In genomic region chr11:57639321-57640067, GRCh38 we compare ENCODE assay signal across 9 cellular contexts. TPM values are rescaled to one million over a fixed set of nuclear protein-coding genes. Genes with fewer than 3 reads are reported as not detected.
DNase-seq lines count a peak whose midpoint lies in the region; ATAC-seq and TF ChIP-seq lines count a peak whose summit lies in the region.
"Had no signal": no experiment of that assay in that cellular context is flagged by ENCODE, and none has a peak within 500 bp of the region (broad histone marks: within the 10 kb centered on the region; RNA-seq: fewer than 3 reads in every experiment).

No MANE protein-coding gene starts in this region.

- H3K27me3 ChIP-seq in subcutaneous abdominal adipose tissue (ENCODE audit: control insufficient read depth in 5 of 5, insufficient read depth in 4 of 5, low read length in 5 of 5): peaks cover 0 to 6% (median 0%) of the 10 kb centered on the region in 5 donors
- H3K27me3 ChIP-seq: body of pancreas had no signal

- intact Hi-C loops in activated naive CD4-positive, alpha-beta T cell treated with anti-CD3 and anti-CD28 coated beads for 36 hours (cut with micrococcal nuclease): no loop called here

- DNase-seq in activated naive CD4-positive, alpha-beta T cell treated with anti-CD3 and anti-CD28 coated beads for 36 hours: peak; percentile 39
- DNase-seq in activated naive CD4-positive, alpha-beta T cell treated with Interleukin-2 at 50 U/mL for 16 hours: no peak
- no peak for DNase-seq in GM10266 (ENCODE audit: extremely low spot score)
- no peak for DNase-seq in NCI-H128 (lab: John Stamatoyannopoulos, UW; ENCODE audit: unreplicated experiment)

- no peaks in the 10 kb centered on the region for H3K9me3 Mint-ChIP-seq in activated naive CD4-positive, alpha-beta T cell treated with anti-CD3 and anti-CD28 coated beads for 36 hours
- no peaks in the 10 kb centered on the region for H3K9me3 Mint-ChIP-seq in activated T-helper 17 cell treated with anti-CD3 and anti-CD28 coated beads, Interleukin-2, amount 50 U/mL, for 72 hours

- H3K36me3 ChIP-seq in subcutaneous abdominal adipose tissue (ENCODE audit: control insufficient read depth in 5 of 5, insufficient read depth in 5 of 5, low read length in 5 of 5): no peaks in the 10 kb centered on the region

- peak; percentile 6 for ATAC-seq in activated T-helper 17 cell treated with anti-CD3 and anti-CD28 coated beads, Interleukin-2, amount 50 U/mL, for 72 hours (replicated peaks)
- ATAC-seq in HG02852 (IDR thresholded peaks at IDR 0.05; ENCODE audit: unreplicated experiment): no peak
- ATAC-seq: body of pancreas had no signal

- H3K9ac ChIP-seq in subcutaneous abdominal adipose tissue (ENCODE audit: low read length in 5 of 5): peak overlapping the region in 3 of 5 donors; percentile 20 to 84 (median 65)

- H3K4me3 Mint-ChIP-seq in activated naive CD4-positive, alpha-beta T cell treated with anti-CD3 and anti-CD28 coated beads for 36 hours: peak overlapping the region; percentile 84
- peak overlapping the region; percentile 79 for H3K4me3 Mint-ChIP-seq in activated T-helper 17 cell treated with anti-CD3 and anti-CD28 coated beads, Interleukin-2, amount 50 U/mL, for 72 hours

- H3K36me3 Mint-ChIP-seq in activated naive CD4-positive, alpha-beta T cell treated with anti-CD3 and anti-CD28 coated beads for 36 hours (ENCODE audit: low read depth): no peaks in the 10 kb centered on the region
- H3K36me3 Mint-ChIP-seq in activated T-helper 17 cell treated with anti-CD3 and anti-CD28 coated beads, Interleukin-2, amount 50 U/mL, for 72 hours (ENCODE audit: low read depth): no peaks in the 10 kb centered on the region

- H3K4me3 ChIP-seq in iPS-18c (ENCODE audit: insufficient read depth, low read depth, low read length): peak overlapping the region; percentile 71
- H3K4me3 ChIP-seq in subcutaneous abdominal adipose tissue (ENCODE audit: low read depth in 1 of 5, low read length in 5 of 5): peak overlapping the region; percentile 66 to 90 (median 86)

- CTCF ChIA-PET in activated naive CD4-positive, alpha-beta T cell treated with anti-CD3 and anti-CD28 coated beads for 36 hours (lab: Charles Lee): interaction anchor here (0.6 to 12.3 kb wide), 15 partner anchors 8 to 885 kb away, joined by 3 to 258 read pairs (median 9); partner anchors contain the start of genes P2RX3, RTN4RL2 and UBE2L6

- H3K27ac Mint-ChIP-seq in activated naive CD4-positive, alpha-beta T cell treated with anti-CD3 and anti-CD28 coated beads for 36 hours: no peak overlapping the region
- peak overlapping the region; percentile 78 for H3K27ac Mint-ChIP-seq in activated T-helper 17 cell treated with anti-CD3 and anti-CD28 coated beads, Interleukin-2, amount 50 U/mL, for 72 hours

- peaks cover 16% of the 10 kb centered on the region for H3K27me3 Mint-ChIP-seq in activated naive CD4-positive, alpha-beta T cell treated with anti-CD3 and anti-CD28 coated beads for 36 hours (ENCODE audit: low read depth)
- H3K27me3 Mint-ChIP-seq in activated T-helper 17 cell treated with anti-CD3 and anti-CD28 coated beads, Interleukin-2, amount 50 U/mL, for 72 hours: peaks cover 16% of the 10 kb centered on the region

- no peak overlapping the region for H3K27ac ChIP-seq in subcutaneous abdominal adipose tissue (ENCODE audit: low read depth, low read length)

- H3K4me1 ChIP-seq in subcutaneous abdominal adipose tissue (ENCODE audit: control insufficient read depth in 5 of 5, insufficient read depth in 5 of 5, low read length in 5 of 5): peaks cover 4 to 31% (median 29%) of the 10 kb centered on the region in 5 donors

- no peak for TF ChIP-seq CTCF in GM10266 (IDR thresholded peaks at IDR 0.05; ENCODE audit: control insufficient read depth, insufficient read depth, low read depth, missing control alignments)

- peaks cover 18% of the 10 kb centered on the region for H3K4me1 Mint-ChIP-seq in activated naive CD4-positive, alpha-beta T cell treated with anti-CD3 and anti-CD28 coated beads for 36 hours (ENCODE audit: low read depth)
- peaks cover 6% of the 10 kb centered on the region for H3K4me1 Mint-ChIP-seq in activated T-helper 17 cell treated with anti-CD3 and anti-CD28 coated beads, Interleukin-2, amount 50 U/mL, for 72 hours

- no peaks in the 10 kb centered on the region for H3K9me3 ChIP-seq in iPS-18c (ENCODE audit: control insufficient read depth, insufficient read depth, low read length)
- no peaks in the 10 kb centered on the region for H3K9me3 ChIP-seq in subcutaneous abdominal adipose tissue (ENCODE audit: control insufficient read depth in 5 of 5, low read length in 5 of 5)
- H3K9me3 ChIP-seq: body of pancreas had no signal

RNA-seq across cellular contexts. Expression of gene YPEL4, which starts 10.2 kb away (rescaled TPM):
- total RNA-seq in activated naive CD4-positive, alpha-beta T cell treated with anti-CD3 and anti-CD28 coated beads for 36 hours: under 1 TPM; 0.17 to 0.54 TPM
- 1 to 10 TPM in 1 of 2 donors, not detected in 1; 1.5 TPM for total RNA-seq in activated T-helper 17 cell treated with anti-CD3 and anti-CD28 coated beads, Interleukin-2, amount 50 U/mL, for 72 hours

RNA-seq across cellular contexts. Expression of gene CLP1, which starts 18.1 kb away (rescaled TPM):
- total RNA-seq in activated naive CD4-positive, alpha-beta T cell treated with anti-CD3 and anti-CD28 coated beads for 36 hours: 10 to 100 TPM; 11.3 to 14.2 TPM
- 10 to 100 TPM; 16.6 to 24.1 TPM for total RNA-seq in activated T-helper 17 cell treated with anti-CD3 and anti-CD28 coated beads, Interleukin-2, amount 50 U/mL, for 72 hours

RNA-seq across cellular contexts. Expression of gene ZDHHC5, which starts 28.4 kb away (rescaled TPM):
- total RNA-seq in activated naive CD4-positive, alpha-beta T cell treated with anti-CD3 and anti-CD28 coated beads for 36 hours: 10 to 100 TPM; 38.5 to 46.6 TPM
- 10 to 100 TPM; 58.2 to 79.9 TPM for total RNA-seq in activated T-helper 17 cell treated with anti-CD3 and anti-CD28 coated beads, Interleukin-2, amount 50 U/mL, for 72 hours

RNA-seq across cellular contexts. Expression of gene SERPING1, which starts 42.0 kb away (rescaled TPM):
- under 1 TPM; 0.17 to 0.43 TPM for total RNA-seq in activated naive CD4-positive, alpha-beta T cell treated with anti-CD3 and anti-CD28 coated beads for 36 hours
- total RNA-seq in activated T-helper 17 cell treated with anti-CD3 and anti-CD28 coated beads, Interleukin-2, amount 50 U/mL, for 72 hours: not detected
